24 cellular contexts compared by ENCODE assay signal in genomic region chr6:15616266-15616665, GRCh38. TPM values are rescaled to one million over a fixed set of nuclear protein-coding genes. Genes with fewer than 3 reads are reported as not detected.
DNase-seq lines count a peak whose midpoint lies in the region; ATAC-seq, FAIRE-seq and TF ChIP-seq lines count a peak whose summit lies in the region.
"Had no signal": no experiment of that assay in that cellular context is flagged by ENCODE, and none has a peak within 500 bp of the region (broad histone marks: within the 10 kb centered on the region; RNA-seq: fewer than 3 reads in every experiment).

No MANE protein-coding gene starts in this region.

- peaks cover 0 to 1% of the 10 kb centered on the region in 2 donors for H3K36me3 ChIP-seq in kidney (ENCODE audit: control insufficient read depth in 1 of 2, insufficient read depth in 2 of 2, low read length in 2 of 2)
- H3K36me3 ChIP-seq: BE2C, pancreas had no signal

- no peaks in the 10 kb centered on the region for H3K9me3 ChIP-seq in kidney (ENCODE audit: control insufficient read depth in 1 of 2, low read length in 2 of 2)
- H3K9me3 ChIP-seq: BE2C, pancreas had no signal

- peak overlapping the region; percentile 5 to 35 for H3K27ac ChIP-seq in kidney (ENCODE audit: low read depth in 2 of 2, low read length in 2 of 2)
- H3K27ac ChIP-seq: 22Rv1, pancreas had no signal

- no peak for TF ChIP-seq CTCF in kidney (IDR thresholded peaks at IDR 0.05; ENCODE audit: borderline replicate concordance, extremely low read depth, insufficient read depth)

- H3K27ac Mint-ChIP-seq in stimulated activated effector memory CD8-positive, alpha-beta T cell treated with anti-CD3 and anti-CD28 coated beads, Interleukin-12 subunit alpha, Interleukin-12 subunit beta, amount 100 ng/mL, for 72 hours = peak overlapping the region; percentile 16
- H3K27ac Mint-ChIP-seq: activated naive CD4-positive, alpha-beta T cell treated with anti-CD3 and anti-CD28 coated beads, Interleukin-2, amount 10 ng/mL, durations not matched to agents 7 days and 5 days; IgD-negative memory B cell had no signal

- peaks cover 9 to 19% of the 10 kb centered on the region in 2 donors for H3K4me1 ChIP-seq in kidney (ENCODE audit: control insufficient read depth in 1 of 2, insufficient read depth in 1 of 2, low read depth in 1 of 2, low read length in 2 of 2)

- H3K4me3 Mint-ChIP-seq in stimulated activated effector memory CD8-positive, alpha-beta T cell treated with anti-CD3 and anti-CD28 coated beads, Interleukin-12 subunit alpha, Interleukin-12 subunit beta, amount 100 ng/mL, for 72 hours = no peak overlapping the region
- H3K4me3 Mint-ChIP-seq: activated naive CD4-positive, alpha-beta T cell treated with anti-CD3 and anti-CD28 coated beads, Interleukin-2, amount 10 ng/mL, durations not matched to agents 7 days and 5 days had no signal

- H3K4me1 Mint-ChIP-seq in stimulated activated effector memory CD8-positive, alpha-beta T cell treated with anti-CD3 and anti-CD28 coated beads, Interleukin-12 subunit alpha, Interleukin-12 subunit beta, amount 100 ng/mL, for 72 hours = peaks cover 38% of the 10 kb centered on the region

- H3K9ac ChIP-seq in kidney (ENCODE audit: low read length in 2 of 2) = peak overlapping the region in 1 of 2 donors; percentile 0

- no peak for ATAC-seq in stimulated activated effector memory CD8-positive, alpha-beta T cell treated with anti-CD3 and anti-CD28 coated beads, Interleukin-12 subunit alpha, Interleukin-12 subunit beta, amount 100 ng/mL, for 72 hours
- no peak for ATAC-seq in HG02798 (IDR thresholded peaks at IDR 0.05; ENCODE audit: poor library complexity, unreplicated experiment)

- DNase-seq in DMS 273 (lab: John Stamatoyannopoulos, UW; ENCODE audit: unreplicated experiment) (peak; percentile 17), DMS 273 treated with DMSO at 0.1 percent for 48 hours (lab: John Stamatoyannopoulos, UW) (no peak), NCI-H69 (lab: John Stamatoyannopoulos, UW) (peak; percentile 48), kidney (no peak), epidermal melanocyte (ENCODE audit: insufficient read length, low spot score) (no peak), MV-4-11 (lab: John Stamatoyannopoulos, UW) (no peak)
- no peak for DNase-seq in stimulated activated effector memory CD8-positive, alpha-beta T cell treated with anti-CD3 and anti-CD28 coated beads, Interleukin-12 subunit alpha, Interleukin-12 subunit beta, amount 100 ng/mL, for 72 hours (ENCODE audit: low spot score in 2 of 2)
- DNase-seq: activated CD4-positive, alpha-beta T cell treated with anti-CD3 and anti-CD28 coated beads, Interleukin-2, amount 50 U/mL, for 48 hours; activated naive CD4-positive, alpha-beta T cell treated with anti-CD3 and anti-CD28 coated beads, Interleukin-2, amount 10 ng/mL, durations not matched to agents 7 days and 5 days; activated T-cell treated with anti-CD3 and anti-CD28 coated beads, Interleukin-2, amount 50 U/mL, for 1 hour; aorta; BE2C; Calu3; foreskin melanocyte; GF-D8; NCI-H1694; pancreas; Right ventricle myocardium superior; stimulated activated CD4-positive, alpha-beta T cell treated with anti-CD3 and anti-CD28 coated beads, Interleukin-4, amount 100 ng/mL, for 1 hour; T-helper 1 cell had no signal

- FAIRE-seq in kidney (lab: Jason Lieb, UNC) = no peak
- FAIRE-seq: endometrium, pancreas had no signal

- H3K9me3 Mint-ChIP-seq in stimulated activated effector memory CD8-positive, alpha-beta T cell treated with anti-CD3 and anti-CD28 coated beads, Interleukin-12 subunit alpha, Interleukin-12 subunit beta, amount 100 ng/mL, for 72 hours = no peaks in the 10 kb centered on the region
- H3K9me3 Mint-ChIP-seq: activated naive CD4-positive, alpha-beta T cell treated with anti-CD3 and anti-CD28 coated beads, Interleukin-2, amount 10 ng/mL, durations not matched to agents 7 days and 5 days; IgD-negative memory B cell had no signal

- no peak overlapping the region for H3K4me3 ChIP-seq in kidney (ENCODE audit: low read length in 2 of 2)
- H3K4me3 ChIP-seq: pancreas had no signal

- H3K36me3 Mint-ChIP-seq in stimulated activated effector memory CD8-positive, alpha-beta T cell treated with anti-CD3 and anti-CD28 coated beads, Interleukin-12 subunit alpha, Interleukin-12 subunit beta, amount 100 ng/mL, for 72 hours = peaks cover 15% of the 10 kb centered on the region

- intact Hi-C loops in kidney (cut with DNase I) = no loop called here

RNA-seq across cellular contexts. Expression of gene DTNBP1, which starts 46.6 kb away (rescaled TPM):
- total RNA-seq in kidney = 25.2 TPM
- 36.2 TPM for polyA plus RNA-seq in kidney (ENCODE audit: insufficient read depth, low read depth, low replicate concordance)

Comparison
In these comparisons a context has a peak if more than half of its experiments do, and no peak if none do; other contexts are left out.
1. DNase-seq: peak in DMS 273 (single experiment) and NCI-H69 (single experiment); none in DMS 273 treated with DMSO at 0.1 percent for 48 hours (single experiment), kidney (single experiment), stimulated activated effector memory CD8-positive, alpha-beta T cell treated with anti-CD3 and anti-CD28 coated beads, Interleukin-12 subunit alpha, Interleukin-12 subunit beta, amount 100 ng/mL, for 72 hours (0 of 2), epidermal melanocyte (single experiment) and MV-4-11 (single experiment).